Comparison of ENCODE assay signal across 1 cellular context in genomic region chr7:23474098-23474828, GRCh38.
TF ChIP-seq lines count a peak whose summit lies in the region.

No MANE protein-coding gene starts in this region.

TF ChIP-seq in K562, 482 proteins besides CTCF, POLR2A, EP300 and RAD21 (continued from another document and continues in another):
- TF ChIP-seq GMEB1 (CRISPR knock-in tag; IDR thresholded peaks at IDR 0.05) (peak; percentile 59; the same call in 1 of the 2 replicates), POLR2G (IDR thresholded peaks at IDR 0.05; ENCODE audit: low read depth, low read length) (peak; percentile 98), DMBX1 (CRISPR knock-in tag; IDR thresholded peaks at IDR 0.05; ENCODE audit: borderline replicate concordance) (peak; percentile 31; the same call in 1 of the 2 replicates), ZFP36 (IDR thresholded peaks at IDR 0.05; ENCODE audit: low read depth, low read length, partially characterized antibody) (no peak), LCOR (CRISPR knock-in tag; IDR thresholded peaks at IDR 0.05) (peak; percentile 77; the same call in 1 of the 2 replicates), HMG20B (CRISPR knock-in tag; IDR thresholded peaks at IDR 0.05) (no peak), XRCC5 (IDR thresholded peaks at IDR 0.05; ENCODE audit: low read depth, low read length) (no peak; the same call in 1 of the 2 replicates), NFE2L1 (tag; IDR thresholded peaks at IDR 0.05; ENCODE audit: borderline replicate concordance, low read depth) (no peak), ELF2 (CRISPR knock-in tag; IDR thresholded peaks at IDR 0.05) (no peak), MYC (IDR thresholded peaks at IDR 0.05; ENCODE audit: low read depth, low read length) (peak; percentile 99), MYC (CRISPR knock-in tag; IDR thresholded peaks at IDR 0.05; ENCODE audit: borderline replicate concordance, low read depth) (peak; percentile 87), EGR1 (conservative IDR thresholded peaks at IDR 0.05) (peak; percentile 95), NR2C1 (IDR thresholded peaks at IDR 0.05) (no peak), NR2C1 (tag; IDR thresholded peaks at IDR 0.05) (no peak), E2F6 (IDR thresholded peaks at IDR 0.05; ENCODE audit: borderline replicate concordance in 1 of 2, extremely low read depth in 1 of 2, insufficient read depth in 1 of 2, insufficient read length in 1 of 2, low read depth in 1 of 2, low read length in 1 of 2, poor library complexity in 1 of 2, severe bottlenecking in 1 of 2) (peak; percentile 80 to 91), ZNF592 (IDR thresholded peaks at IDR 0.05) (0 out of 2 replicates have a peak, but pooled peaks have one; percentile 14), CREM (IDR thresholded peaks at IDR 0.05; ENCODE audit: low read depth) (peak; percentile 66), ZNF12 (CRISPR knock-in tag; IDR thresholded peaks at IDR 0.05) (no peak), SPI1 (IDR thresholded peaks at IDR 0.05; ENCODE audit: borderline replicate concordance, low read depth, low read length) (0 out of 2 replicates have a peak, but pooled peaks have one; percentile 17), ZNF445 (CRISPR knock-in tag; IDR thresholded peaks at IDR 0.05; ENCODE audit: low read depth) (no peak), CREBBP (IDR thresholded peaks at IDR 0.05; ENCODE audit: low read depth, low read length) (no peak), ZNF785 (CRISPR knock-in tag; IDR thresholded peaks at IDR 0.05) (no peak), MTA2 (IDR thresholded peaks at IDR 0.05; ENCODE audit: low read depth) (no peak), ZNF41 (CRISPR knock-in tag; conservative IDR thresholded peaks at IDR 0.05) (no peak), ZNF134 (CRISPR knock-in tag; conservative IDR thresholded peaks at IDR 0.05) (no peak), CSDE1 (IDR thresholded peaks at IDR 0.05) (no peak), CLOCK (CRISPR knock-in tag; IDR thresholded peaks at IDR 0.05; ENCODE audit: borderline replicate concordance) (no peak), SMAD1 (IDR thresholded peaks at IDR 0.05; ENCODE audit: low read depth, low read length, partially characterized antibody) (peak; percentile 75), STAT5B (CRISPR knock-in tag; IDR thresholded peaks at IDR 0.05) (no peak), ZNF311 (CRISPR knock-in tag; IDR thresholded peaks at IDR 0.05) (no peak), PRMT5 (CRISPR knock-in tag; IDR thresholded peaks at IDR 0.05) (no peak), ZBTB7A (IDR thresholded peaks at IDR 0.05; ENCODE audit: borderline replicate concordance, control insufficient read depth, low read depth, low read length) (peak; percentile 99), EHMT2 (IDR thresholded peaks at IDR 0.05) (no peak), PBX2 (CRISPR knock-in tag; IDR thresholded peaks at IDR 0.05; ENCODE audit: low read depth) (no peak), PBX2 (tag; conservative IDR thresholded peaks at IDR 0.05; ENCODE audit: low read depth) (no peak), MCM2 (IDR thresholded peaks at IDR 0.05; ENCODE audit: low read depth) (no peak), E2F3 (CRISPR knock-in tag; IDR thresholded peaks at IDR 0.05) (peak; percentile 93), FOXP1 (CRISPR knock-in tag; IDR thresholded peaks at IDR 0.05) (peak; percentile 75; the same call in 1 of the 2 replicates), ZNF449 (CRISPR knock-in tag; IDR thresholded peaks at IDR 0.05) (no peak), RERE (CRISPR knock-in tag; IDR thresholded peaks at IDR 0.05; ENCODE audit: borderline replicate concordance) (no peak), KLF1 (tag; IDR thresholded peaks at IDR 0.05) (no peak; the same call in none of the 2 replicates), MBD2 (IDR thresholded peaks at IDR 0.05; ENCODE audit: borderline replicate concordance, low read depth) (no peak; the same call in 1 of the 2 replicates), SNAPC5 (CRISPR knock-in tag; IDR thresholded peaks at IDR 0.05) (no peak), ZNF431 (CRISPR knock-in tag; IDR thresholded peaks at IDR 0.05) (peak; percentile 56), NFRKB (IDR thresholded peaks at IDR 0.05; ENCODE audit: low read depth) (peak; percentile 92; the same call in 1 of the 2 replicates), BRF1 (IDR thresholded peaks at IDR 0.05; ENCODE audit: borderline replicate concordance, extremely low read depth, insufficient read length) (no peak), POLR2AphosphoS5 (IDR thresholded peaks at IDR 0.05; ENCODE audit: control insufficient read depth, insufficient read depth, low read depth, low read length) (peak; percentile 81), ZNF174 (CRISPR knock-in tag; IDR thresholded peaks at IDR 0.05) (no peak), FOXJ3 (CRISPR knock-in tag; IDR thresholded peaks at IDR 0.05) (no peak)
